ENCODE assay signal across 11 cellular contexts in the genomic region with DNA sequence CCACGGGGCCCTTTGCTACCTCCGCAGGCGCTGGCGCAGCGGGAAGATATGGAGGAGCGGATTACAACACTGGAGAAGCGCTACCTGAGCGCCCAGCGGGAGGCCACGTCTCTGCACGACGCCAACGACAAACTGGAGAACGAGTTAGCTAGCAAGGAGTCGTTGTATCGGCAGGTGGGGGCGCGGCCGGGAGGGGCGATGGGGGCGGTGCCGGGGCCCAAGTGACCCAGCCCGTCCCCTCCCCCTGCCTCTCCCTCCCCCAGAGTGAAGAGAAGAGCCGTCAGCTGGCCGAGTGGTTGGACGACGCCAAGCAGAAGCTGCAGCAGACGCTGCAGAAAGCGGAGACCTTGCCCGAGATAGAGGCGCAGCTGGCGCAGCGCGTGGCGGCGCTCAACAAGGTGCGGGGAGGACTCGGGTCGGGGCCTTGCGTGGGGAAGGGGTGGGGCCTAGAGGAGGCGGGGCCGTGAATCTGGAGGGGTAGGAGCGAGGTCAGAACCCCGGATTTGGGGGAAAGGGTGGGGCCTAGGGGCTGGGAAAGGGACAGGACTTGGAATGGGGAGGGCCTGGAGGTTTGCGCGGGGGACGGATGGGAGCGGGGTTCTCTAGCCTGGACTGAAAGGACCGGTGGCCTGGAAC. TPM values are rescaled to one million over a fixed set of nuclear protein-coding genes. Genes with fewer than 3 reads are reported as not detected.
DNase-seq lines count a peak whose midpoint lies in the region; ATAC-seq, FAIRE-seq and TF ChIP-seq lines count a peak whose summit lies in the region.
"Had no signal": no experiment of that assay in that cellular context is flagged by ENCODE, and none has a peak within 500 bp of the region (broad histone marks: within the 10 kb centered on the region; RNA-seq: fewer than 3 reads in every experiment).

No MANE protein-coding gene starts in this region.

- 9 to 17% (median 15%) methylated on average over 44 to 49 of the region's 49 CpGs for WGBS in small intestine, 3 donors

- peak; percentile 41 for DNase-seq in activated CD8-positive, alpha-beta T cell treated with anti-CD3 and anti-CD28 coated beads, Interleukin-2, amount 10 ng/mL, durations not matched to agents 7 days and 5 days
- DNase-seq in right atrium auricular region (ENCODE audit: low spot score) = no peak
- peak; percentile 57 for DNase-seq in small intestine
- no peak for DNase-seq in ecto neural progenitor cell (ENCODE audit: low spot score)
- DNase-seq in AML-193 (lab: John Stamatoyannopoulos, UW) = no peak
- no peak for DNase-seq in kidney glomerular epithelial cell (lab: John Stamatoyannopoulos, UW)
- DNase-seq: NCI-H1694 had no signal

- H3K27ac ChIP-seq in HUES48 (ENCODE audit: low read depth, low read length) = no peak overlapping the region
- peak overlapping the region; percentile 31 to 52 for H3K27ac ChIP-seq in right atrium auricular region
- peak overlapping the region in 1 of 2 donors; percentile 5 for H3K27ac ChIP-seq in small intestine (ENCODE audit: low read depth in 1 of 2, low read length in 1 of 2)

- peaks cover 24% of the 10 kb centered on the region for H3K4me1 Mint-ChIP-seq in activated CD8-positive, alpha-beta T cell treated with anti-CD3 and anti-CD28 coated beads, Interleukin-2, amount 10 ng/mL, durations not matched to agents 7 days and 5 days (ENCODE audit: low read depth)

- H3K36me3 Mint-ChIP-seq in activated CD8-positive, alpha-beta T cell treated with anti-CD3 and anti-CD28 coated beads, Interleukin-2, amount 10 ng/mL, durations not matched to agents 7 days and 5 days (ENCODE audit: low read depth) = peaks cover 1% of the 10 kb centered on the region

- H3K27me3 Mint-ChIP-seq in activated CD8-positive, alpha-beta T cell treated with anti-CD3 and anti-CD28 coated beads, Interleukin-2, amount 10 ng/mL, durations not matched to agents 7 days and 5 days (ENCODE audit: low read depth) = peaks cover 12% of the 10 kb centered on the region

- no peak overlapping the region for H3K27ac Mint-ChIP-seq in activated CD8-positive, alpha-beta T cell treated with anti-CD3 and anti-CD28 coated beads, Interleukin-2, amount 10 ng/mL, durations not matched to agents 7 days and 5 days

- peak; percentile 35 for ATAC-seq in activated CD8-positive, alpha-beta T cell treated with anti-CD3 and anti-CD28 coated beads, Interleukin-2, amount 10 ng/mL, durations not matched to agents 7 days and 5 days

- H3K9me3 ChIP-seq in HUES48 (ENCODE audit: control insufficient read depth, insufficient read depth, low read length) (no peaks in the 10 kb centered on the region), right atrium auricular region (no peaks in the 10 kb centered on the region), small intestine (ENCODE audit: control insufficient read depth, low read depth) (no peaks in the 10 kb centered on the region)

- H3K36me3 ChIP-seq in HUES48 (ENCODE audit: control insufficient read depth, insufficient read depth, low read length) (peaks cover 18% of the 10 kb centered on the region), right atrium auricular region (no peaks in the 10 kb centered on the region), small intestine (ENCODE audit: control insufficient read depth in 2 of 2, insufficient read depth in 2 of 2, low read length in 2 of 2) (no peaks in the 10 kb centered on the region)

- FAIRE-seq in small intestine (lab: Jason Lieb, UNC) = no peak
- FAIRE-seq: endometrium, GM12892 had no signal

- H3K4me3 Mint-ChIP-seq in activated CD8-positive, alpha-beta T cell treated with anti-CD3 and anti-CD28 coated beads, Interleukin-2, amount 10 ng/mL, durations not matched to agents 7 days and 5 days = peak overlapping the region; percentile 61

- no peak for TF ChIP-seq CTCF in right atrium auricular region (IDR thresholded peaks at IDR 0.05)

- H3K27me3 ChIP-seq in HUES48 (ENCODE audit: control insufficient read depth, insufficient read depth, low read length) (no peaks in the 10 kb centered on the region), right atrium auricular region (no peaks in the 10 kb centered on the region), small intestine (ENCODE audit: control insufficient read depth in 2 of 2, insufficient read depth in 2 of 2, low read length in 2 of 2) (no peaks in the 10 kb centered on the region)

- peak overlapping the region; percentile 44 for H3K4me3 ChIP-seq in HUES48 (ENCODE audit: low read depth, low read length)
- peak overlapping the region; percentile 29 to 44 for H3K4me3 ChIP-seq in right atrium auricular region
- peak overlapping the region in 1 of 2 donors; percentile 21 for H3K4me3 ChIP-seq in small intestine (ENCODE audit: low read depth in 1 of 2, low read length in 2 of 2)

- H3K4me1 ChIP-seq in HUES48 (ENCODE audit: control insufficient read depth, insufficient read depth, low read length) (peaks cover 5% of the 10 kb centered on the region; the same call in 1 of the 2 replicates), right atrium auricular region (peaks cover 0 to 25% of the 10 kb centered on the region in 2 donors), small intestine (ENCODE audit: control insufficient read depth in 2 of 2, insufficient read depth in 1 of 2, low read depth in 1 of 2, low read length in 1 of 2) (peaks cover 3% of the 10 kb centered on the region in 2 donors)

- POLR2A ChIA-PET in activated CD8-positive, alpha-beta T cell treated with anti-CD3 and anti-CD28 coated beads, Interleukin-2, amount 10 ng/mL, durations not matched to agents 7 days and 5 days (lab: Charles Lee) = no interaction called here

- CTCF ChIA-PET in activated CD8-positive, alpha-beta T cell treated with anti-CD3 and anti-CD28 coated beads, Interleukin-2, amount 10 ng/mL, durations not matched to agents 7 days and 5 days (lab: Charles Lee) = interaction anchor here (1.0 to 3.7 kb wide), 4 partner anchors 12 to 140 kb away, joined by 3 to 24 read pairs (median 8); partner anchors contain the start of genes LIN7B and RUVBL2

- H3K9ac ChIP-seq in HUES48 (ENCODE audit: low read depth, low read length) = no peak overlapping the region

- no peaks in the 10 kb centered on the region for H3K9me3 Mint-ChIP-seq in activated CD8-positive, alpha-beta T cell treated with anti-CD3 and anti-CD28 coated beads, Interleukin-2, amount 10 ng/mL, durations not matched to agents 7 days and 5 days (ENCODE audit: insufficient read depth)

RNA-seq across cellular contexts. Expression of gene PPFIA3, which starts 13.7 kb away (rescaled TPM):
- 1 to 10 TPM; 1.8 to 2.2 TPM for total RNA-seq in activated CD8-positive, alpha-beta T cell treated with anti-CD3 and anti-CD28 coated beads, Interleukin-2, amount 10 ng/mL, durations not matched to agents 7 days and 5 days
- 1 to 10 TPM; 5.0 to 6.8 TPM for total RNA-seq in right atrium auricular region
- polyA plus RNA-seq in small intestine = 10 to 100 TPM; 28.2 to 48.6 (median 32.0) TPM

RNA-seq across cellular contexts. Expression of gene C19orf73, which starts 14.1 kb away (rescaled TPM):
- total RNA-seq in activated CD8-positive, alpha-beta T cell treated with anti-CD3 and anti-CD28 coated beads, Interleukin-2, amount 10 ng/mL, durations not matched to agents 7 days and 5 days = 1 to 10 TPM in 1 of 2 experiments, under 1 TPM in 1; 0.92 to 1.0 TPM
- total RNA-seq in right atrium auricular region = 1 to 10 TPM; 3.1 to 5.9 TPM
- polyA plus RNA-seq in small intestine = 1 to 10 TPM; 3.8 to 7.6 (median 5.0) TPM

RNA-seq across cellular contexts. Expression of gene LIN7B, which starts 18.9 kb away (rescaled TPM):
- 1 to 10 TPM; 3.7 to 6.3 TPM for total RNA-seq in activated CD8-positive, alpha-beta T cell treated with anti-CD3 and anti-CD28 coated beads, Interleukin-2, amount 10 ng/mL, durations not matched to agents 7 days and 5 days
- total RNA-seq in right atrium auricular region = 10 to 100 TPM; 31.5 to 35.0 TPM
- 10 to 100 TPM in 2 of 3 donors, 1 to 10 TPM in 1; 8.4 to 21.9 (median 20.5) TPM for polyA plus RNA-seq in small intestine

RNA-seq across cellular contexts. Expression of gene HRC, which starts 22.1 kb away (rescaled TPM):
- total RNA-seq in activated CD8-positive, alpha-beta T cell treated with anti-CD3 and anti-CD28 coated beads, Interleukin-2, amount 10 ng/mL, durations not matched to agents 7 days and 5 days = not detected
- total RNA-seq in right atrium auricular region = 1,000 to 10,000 TPM in 1 of 2 donors, 100 to 1,000 TPM in 1; 558 to 1,164 TPM
- 1 to 10 TPM in 2 of 3 donors, under 1 TPM in 1; 0.67 to 2.6 (median 2.4) TPM for polyA plus RNA-seq in small intestine
- total RNA-seq: pulmonary artery endothelial cell had no signal

RNA-seq across cellular contexts. Expression of gene TRPM4, which starts 24.5 kb away (rescaled TPM):
- not detected for total RNA-seq in activated CD8-positive, alpha-beta T cell treated with anti-CD3 and anti-CD28 coated beads, Interleukin-2, amount 10 ng/mL, durations not matched to agents 7 days and 5 days
- 10 to 100 TPM; 20.6 to 22.8 TPM for total RNA-seq in right atrium auricular region
- polyA plus RNA-seq in small intestine = 100 to 1,000 TPM in 2 of 3 donors, 10 to 100 TPM in 1; 66.1 to 298 (median 119) TPM

Comparison
In these comparisons a context has a peak if more than half of its experiments do, and no peak if none do; other contexts are left out.
1. DNase-seq: peak in activated CD8-positive, alpha-beta T cell treated with anti-CD3 and anti-CD28 coated beads, Interleukin-2, amount 10 ng/mL, durations not matched to agents 7 days and 5 days (single experiment) and small intestine (single experiment); none in right atrium auricular region (single experiment), ecto neural progenitor cell (single experiment), AML-193 (0 of 2) and kidney glomerular epithelial cell (single experiment).
2. RNA of gene LIN7B, which starts 18.9 kb away (total RNA-seq): 31.5 to 35.0 TPM in right atrium auricular region; 3.7 to 6.3 TPM in activated CD8-positive, alpha-beta T cell treated with anti-CD3 and anti-CD28 coated beads, Interleukin-2, amount 10 ng/mL, durations not matched to agents 7 days and 5 days; every median in the first group is over 4 times any median in the second.